ENCODE assay signal across 27 cellular contexts in genomic region chr1:59165353-59165752, GRCh38.
"Had no signal": no experiment of that assay in that cellular context is flagged by ENCODE, and none has a peak within 500 bp of the region (broad histone marks: within the 10 kb centered on the region; RNA-seq: fewer than 3 reads in every experiment).

No MANE protein-coding gene starts in this region.

- H3K79me2 ChIP-seq: parathyroid adenoma had no signal

- H2AFZ ChIP-seq: parathyroid adenoma had no signal

- H3K9me3 ChIP-seq: prostate gland, testis, tibial nerve, upper lobe of right lung, vagina had no signal

- H3K27me3 ChIP-seq: heart right ventricle, testis, tibial nerve, upper lobe of right lung, vagina had no signal

- H3K36me3 ChIP-seq: heart right ventricle, prostate gland, tibial nerve, upper lobe of right lung, vagina had no signal

- H3K9ac ChIP-seq: parathyroid adenoma had no signal

- ATAC-seq: heart right ventricle; left cardiac atrium; left ventricle myocardium superior; sciatic nerve; stimulated activated naive B cell treated with anti-CD40 and anti-IgM and Interleukin-4, amounts not matched to agents 10 μg/mL and 1 μg/mL and 100 μg/mL, for 72 hours; stimulated activated naive CD8-positive, alpha-beta T cell treated with anti-CD3 and anti-CD28 coated beads, Interleukin-15, amount 100 ng/mL, for 72 hours; upper lobe of right lung had no signal

- H3K4me3 ChIP-seq: coronary artery, heart right ventricle, lung, prostate gland, skin epidermis, testis, tibial nerve, upper lobe of right lung, vagina had no signal

- H3K4me1 ChIP-seq: parathyroid adenoma, prostate gland, testis, upper lobe of right lung had no signal

- DNase-seq: effector CD4-positive, alpha-beta T cell; endodermal cell; erythroblast; heart right ventricle; immature natural killer cell; kidney; left cardiac atrium; left ventricle myocardium superior; mesenchymal stem cell; midbrain; naive B cell; stimulated activated CD4-positive, alpha-beta T cell treated with anti-CD3 and anti-CD28 coated beads, Interleukin-2, amount 100 ng/mL, for 24 hours; stimulated activated CD4-positive, alpha-beta T cell treated with anti-CD3 and anti-CD28 coated beads, Interleukin-4, amount 100 ng/mL, for 4 hours; stimulated activated naive B cell treated with anti-CD40 and anti-IgM and Interleukin-4, amounts not matched to agents 10 μg/mL and 1 μg/mL and 100 μg/mL, for 72 hours; stimulated activated naive CD8-positive, alpha-beta T cell treated with anti-CD3 and anti-CD28 coated beads, Interleukin-15, amount 100 ng/mL, for 72 hours; testis; upper lobe of right lung had no signal

- FAIRE-seq: endothelial cell of umbilical vein, frontal cortex, kidney had no signal

- H3K27ac ChIP-seq: coronary artery, heart right ventricle, parathyroid adenoma, prostate gland, skin epidermis, testis, tibial nerve, upper lobe of right lung, vagina had no signal
